ENCODE assay signal across 8 cellular contexts in genomic region chr2:87217741-87218410, GRCh38.
DNase-seq lines count a peak whose midpoint lies in the region; TF ChIP-seq lines count a peak whose summit lies in the region.
"Not testable (repeated sequence)": the region's sequence is repeated elsewhere in the genome, so short reads cannot be mapped to it uniquely, and the experiment has no call there.

No MANE protein-coding gene starts in this region.

- H3K36me3 Mint-ChIP-seq in mesothelial cell of epicardium = not testable (repeated sequence)

- H3K27me3 Mint-ChIP-seq in mesothelial cell of epicardium (ENCODE audit: low read depth) = peaks cover 27% of the 10 kb centered on the region

- not testable (repeated sequence) for H3K4me1 Mint-ChIP-seq in mesothelial cell of epicardium

- in situ Hi-C loops in transverse colon (cut with MboI; ENCODE audit: low pct_ligation_motif_present in 1 of 4, low pct_unique_long_range_greater_than_20kb in 1 of 4, low sequenced_read_pairs in 3 of 4) = not testable (repeated sequence)

- not testable (repeated sequence) for DNase-seq in GM10248 (ENCODE audit: extremely low spot score); epithelial cell of esophagus (ENCODE audit: low read depth); mesothelial cell of epicardium (ENCODE audit: low spot score in 2 of 2, unreplicated experiment in 2 of 2)
- peak; percentile 36 to 65 for DNase-seq in activated CD4-positive, alpha-beta T cell treated with anti-CD3 and anti-CD28 coated beads for 24 hours (ENCODE audit: low read depth in 2 of 2)
- peak; percentile 73 for DNase-seq in activated effector memory CD4-positive, alpha-beta T cell treated with Interleukin-2 at 50 U/mL for 16 hours
- peak; percentile 65 for DNase-seq in stimulated activated CD4-positive, alpha-beta T cell treated with anti-CD3 and anti-CD28 coated beads, Interleukin-2, amount 100 ng/mL, for 4 hours (ENCODE audit: low read depth)
- peak; percentile 71 for DNase-seq in transverse colon

- intact Hi-C loops in transverse colon (cut with DNase I; ENCODE audit: low total_unique reads) = not testable (repeated sequence)

- POLR2A ChIA-PET in GM10248 (lab: Yijun Ruan, JAX) = not testable (repeated sequence)

- not testable (repeated sequence) for H3K27me3 ChIP-seq in transverse colon

- H3K4me1 ChIP-seq in transverse colon = not testable (repeated sequence)

- H3K27ac Mint-ChIP-seq in mesothelial cell of epicardium = not testable (repeated sequence)

- not testable (repeated sequence) for H3K9me3 Mint-ChIP-seq in mesothelial cell of epicardium

- TF ChIP-seq RAD21 in Ishikawa (IDR thresholded peaks at IDR 0.05; ENCODE audit: low read depth) = peak; percentile 44

- not testable (repeated sequence) for H3K36me3 ChIP-seq in transverse colon

- not testable (repeated sequence) for H3K27ac ChIP-seq in transverse colon

- CTCF ChIA-PET in GM10248 (lab: Yijun Ruan, JAX) = not testable (repeated sequence)

- WGBS in transverse colon (ENCODE audit: low coverage in 1 of 2), 2 donors = 6% methylated on average over 6 of the region's 21 CpGs; no CpG with 5 or more reads in 1 of the 2 donors

- not testable (repeated sequence) for TF ChIP-seq EP300 in Ishikawa (IDR thresholded peaks at IDR 0.05; ENCODE audit: borderline replicate concordance); transverse colon (IDR thresholded peaks at IDR 0.05; ENCODE audit: low read depth)

- not testable (repeated sequence) for H3K4me3 Mint-ChIP-seq in mesothelial cell of epicardium

- peak; percentile 13 for TF ChIP-seq CTCF in GM10248 (IDR thresholded peaks at IDR 0.05; ENCODE audit: control extremely low read depth, extremely low read depth, low read depth, missing control alignments)
- TF ChIP-seq CTCF in epithelial cell of esophagus (IDR thresholded peaks at IDR 0.05; ENCODE audit: insufficient read depth, low read depth, low read length, missing control alignments) = peak; percentile 31
- peak; percentile 7 for TF ChIP-seq CTCF in mesothelial cell of epicardium (IDR thresholded peaks at IDR 0.05; ENCODE audit: unreplicated experiment)
- TF ChIP-seq CTCF in transverse colon (IDR thresholded peaks at IDR 0.05) = peak in 3 of 5 experiments; percentile 38 to 51 (median 50)

- not testable (repeated sequence) for H3K9me3 ChIP-seq in transverse colon

- TF ChIP-seq POLR2A in transverse colon (IDR thresholded peaks at IDR 0.05) = not testable (repeated sequence)

- H3K4me3 ChIP-seq in epithelial cell of esophagus (ENCODE audit: low read length); transverse colon: not testable (repeated sequence)
